In genomic region chr9:86352440-86353106, GRCh38 we compare ENCODE assay signal across 1 cellular context.
TF ChIP-seq lines count a peak whose summit lies in the region.

No MANE protein-coding gene starts in this region.

TF ChIP-seq in SK-N-SH, 30 proteins besides CTCF, POLR2A, EP300 and RAD21 (continued from another document):
- TF ChIP-seq PBX3 (IDR thresholded peaks at IDR 0.05): no peak
- no peak for TF ChIP-seq TAF1 (IDR thresholded peaks at IDR 0.05; ENCODE audit: borderline replicate concordance, low read depth, low read length)
- no peak for TF ChIP-seq ELF1 (IDR thresholded peaks at IDR 0.05)
- no peak for TF ChIP-seq TCF12 (IDR thresholded peaks at IDR 0.05)
- TF ChIP-seq MEF2A (IDR thresholded peaks at IDR 0.05; ENCODE audit: borderline replicate concordance, low read depth): no peak
- TF ChIP-seq RFX5 (IDR thresholded peaks at IDR 0.05; ENCODE audit: low read length): no peak
- no peak for TF ChIP-seq GABPA (IDR thresholded peaks at IDR 0.05; ENCODE audit: low read depth)
- no peak for TF ChIP-seq TEAD4 (IDR thresholded peaks at IDR 0.05; ENCODE audit: borderline replicate concordance, insufficient read depth)
- no peak for TF ChIP-seq SIN3A (IDR thresholded peaks at IDR 0.05; ENCODE audit: borderline replicate concordance, low read depth, low read length)
- TF ChIP-seq CHD2 (IDR thresholded peaks at IDR 0.05; ENCODE audit: low read length, partially characterized antibody): no peak
- no peak for TF ChIP-seq POLR2AphosphoS5 (IDR thresholded peaks at IDR 0.05; ENCODE audit: low read depth, low read length)
- TF ChIP-seq YY1 (IDR thresholded peaks at IDR 0.05; ENCODE audit: low read depth): no peak
- no peak for TF ChIP-seq FOXJ3 (CRISPR knock-in tag; IDR thresholded peaks at IDR 0.05)
TF ChIP-seq in SK-N-SH: peak in this region for 0.
